Comparison of ENCODE assay signal across 12 cellular contexts in genomic region chr17:81494984-81495383, GRCh38. TPM values are rescaled to one million over a fixed set of nuclear protein-coding genes. Genes with fewer than 3 reads are reported as not detected.
DNase-seq lines count a peak whose midpoint lies in the region; ATAC-seq lines count a peak whose summit lies in the region.
"Had no signal": no experiment of that assay in that cellular context is flagged by ENCODE, and none has a peak within 500 bp of the region (broad histone marks: within the 10 kb centered on the region; RNA-seq: fewer than 3 reads in every experiment).

No MANE protein-coding gene starts in this region.

- no peak overlapping the region for H3K27ac ChIP-seq in right cardiac atrium (ENCODE audit: low read length)
- H3K27ac ChIP-seq: C4-2B had no signal

- no peak overlapping the region for H3K4me3 ChIP-seq in right cardiac atrium (ENCODE audit: low read length)

- WGBS in right cardiac atrium: 19% methylated on average over 3 of the region's 3 CpGs

- H3K27me3 ChIP-seq in right cardiac atrium (ENCODE audit: control insufficient read depth, insufficient read depth): no peaks in the 10 kb centered on the region

- no peaks in the 10 kb centered on the region for H3K4me1 ChIP-seq in right cardiac atrium (ENCODE audit: control insufficient read depth, insufficient read depth, low read length)

- ATAC-seq in right cardiac atrium (no peak), Right ventricle myocardium superior (ENCODE audit: poor library complexity) (no peak), GM21529 (IDR thresholded peaks at IDR 0.05; ENCODE audit: unreplicated experiment) (no peak), GM18861 (IDR thresholded peaks at IDR 0.05; ENCODE audit: unreplicated experiment) (no peak)
- ATAC-seq: natural killer cell treated with Interleukin-12 subunit alpha and Interleukin-12 subunit beta and Interleukin-15 and Interleukin-18, amount 100 ng/mL, for 72 hours had no signal

- H3K9me3 ChIP-seq in right cardiac atrium (ENCODE audit: control insufficient read depth, low read length): no peaks in the 10 kb centered on the region

- intact Hi-C loops in right cardiac atrium (cut with DNase I): no loop called here
- intact Hi-C loops in Right ventricle myocardium superior (cut with DNase I): no loop called here

- DNase-seq in right cardiac atrium: peak in 2 of 3 donors; percentile 4 to 28
- DNase-seq in Right ventricle myocardium superior: no peak
- peak; percentile 74 for DNase-seq in NCI-H2196 treated with DMSO at 0.1 percent for 48 hours (lab: John Stamatoyannopoulos, UW; ENCODE audit: unreplicated experiment)
- peak in 30 of 58 donors; percentile 15 to 83 (median 48) for DNase-seq in anterior cingulate cortex (lab: John Stamatoyannopoulos, UW)
- no peak for DNase-seq in stimulated activated CD4-positive, alpha-beta T cell treated with anti-CD3 and anti-CD28 coated beads, Interleukin-2, amount 100 ng/mL, for 24 hours
- no peak for DNase-seq in NCI-H1048 (lab: John Stamatoyannopoulos, UW)
- DNase-seq: activated naive CD4-positive, alpha-beta T cell treated with Interleukin-2 at 50 U/mL for 16 hours; NCI-H2107 had no signal

RNA-seq across cellular contexts. Expression of gene ACTG1, which starts 17.6 kb away (rescaled TPM):
- total RNA-seq in right cardiac atrium: 100 to 1,000 TPM; 347 to 772 (median 510) TPM
- polyA plus RNA-seq in right cardiac atrium: 410 TPM
- total RNA-seq in Right ventricle myocardium superior: 369 TPM

RNA-seq across cellular contexts. Expression of gene FSCN2, which starts 33.2 kb away (rescaled TPM):
- under 1 TPM; 0.45 to 0.63 (median 0.53) TPM for total RNA-seq in right cardiac atrium
- polyA plus RNA-seq in right cardiac atrium: 0.48 TPM
- 0.19 TPM for total RNA-seq in Right ventricle myocardium superior

RNA-seq across cellular contexts. Expression of gene FAAP100, which starts 57.2 kb away (rescaled TPM):
- 10 to 100 TPM; 12.0 to 15.3 (median 13.5) TPM for total RNA-seq in right cardiac atrium
- polyA plus RNA-seq in right cardiac atrium: 13.0 TPM
- 13.0 TPM for total RNA-seq in Right ventricle myocardium superior

Comparison
In these comparisons a context has a peak if more than half of its experiments do, and no peak if none do; other contexts are left out.
1. DNase-seq: peak in right cardiac atrium (2 of 3), NCI-H2196 treated with DMSO at 0.1 percent for 48 hours (single experiment) and anterior cingulate cortex (30 of 58); none in Right ventricle myocardium superior (single experiment), stimulated activated CD4-positive, alpha-beta T cell treated with anti-CD3 and anti-CD28 coated beads, Interleukin-2, amount 100 ng/mL, for 24 hours (0 of 2) and NCI-H1048 (single experiment).